14 cellular contexts compared by ENCODE assay signal in genomic region chr2:134224005-134224404, GRCh38. TPM values are rescaled to one million over a fixed set of nuclear protein-coding genes. Genes with fewer than 3 reads are reported as not detected.
DNase-seq lines count a peak whose midpoint lies in the region; TF ChIP-seq lines count a peak whose summit lies in the region.
"Had no signal": no experiment of that assay in that cellular context is flagged by ENCODE, and none has a peak within 500 bp of the region (broad histone marks: within the 10 kb centered on the region; RNA-seq: fewer than 3 reads in every experiment).

No MANE protein-coding gene starts in this region.

- H3F3A ChIP-seq in smooth muscle cell (ENCODE audit: low read depth), result no peaks in the 10 kb centered on the region

- H3K27me3 ChIP-seq in smooth muscle cell (ENCODE audit: low read depth), result no peaks in the 10 kb centered on the region

- no peaks in the 10 kb centered on the region for H3K27me3 Mint-ChIP-seq in activated naive CD4-positive, alpha-beta T cell treated with anti-CD3 and anti-CD28 coated beads, Interleukin-2, amount 50 U/mL, for 24 hours
- peaks cover 2% of the 10 kb centered on the region for H3K27me3 Mint-ChIP-seq in endothelial cell (ENCODE audit: unreplicated experiment)

- H3K4me3 ChIP-seq in smooth muscle cell, result no peak overlapping the region

- H3K27ac Mint-ChIP-seq in activated naive CD4-positive, alpha-beta T cell treated with anti-CD3 and anti-CD28 coated beads, Interleukin-2, amount 50 U/mL, for 24 hours, result peak overlapping the region; percentile 41
- peak overlapping the region; percentile 38 for H3K27ac Mint-ChIP-seq in endothelial cell (ENCODE audit: unreplicated experiment)

- WGBS in smooth muscle cell (ENCODE audit: low lambda C conversion rate), result 37% methylated on average over 3 of the region's 3 CpGs

- no peak overlapping the region for H3K27ac ChIP-seq in smooth muscle cell (ENCODE audit: low read depth)

- no peaks in the 10 kb centered on the region for H3K36me3 Mint-ChIP-seq in activated naive CD4-positive, alpha-beta T cell treated with anti-CD3 and anti-CD28 coated beads, Interleukin-2, amount 50 U/mL, for 24 hours
- H3K36me3 Mint-ChIP-seq in endothelial cell (ENCODE audit: low read depth, unreplicated experiment), result peaks cover 6% of the 10 kb centered on the region

- H3K4me2 ChIP-seq in smooth muscle cell, result peak overlapping the region; percentile 7

- no peak overlapping the region for H3K4me3 Mint-ChIP-seq in activated naive CD4-positive, alpha-beta T cell treated with anti-CD3 and anti-CD28 coated beads, Interleukin-2, amount 50 U/mL, for 24 hours
- no peak overlapping the region for H3K4me3 Mint-ChIP-seq in endothelial cell (ENCODE audit: unreplicated experiment)

- no peak for DNase-seq in activated naive CD4-positive, alpha-beta T cell (lab: John Stamatoyannopoulos, UW)
- DNase-seq in M059J (ENCODE audit: low read depth), result peak; percentile 36
- no peak for DNase-seq in endothelial cell (ENCODE audit: low spot score)
- no peak for DNase-seq in smooth muscle cell (lab: John Stamatoyannopoulos, UW; ENCODE audit: unreplicated experiment)
- no peak for DNase-seq in COLO829 (ENCODE audit: low spot score)
- DNase-seq in effector CD8-positive, alpha-beta T cell (lab: John Stamatoyannopoulos, UW), result no peak
- no peak for DNase-seq in T-helper 9 cell
- DNase-seq: Caco-2, DMS153, NCI-H187, NCI-H345, NCI-H526 treated with DMSO at 0.1 percent for 48 hours, SHP77 had no signal

- H3K9me3 ChIP-seq in smooth muscle cell (replicated peaks; ENCODE audit: low read depth), result no peaks in the 10 kb centered on the region

- H3K9me3 Mint-ChIP-seq in activated naive CD4-positive, alpha-beta T cell treated with anti-CD3 and anti-CD28 coated beads, Interleukin-2, amount 50 U/mL, for 24 hours, result no peaks in the 10 kb centered on the region
- H3K9me3 Mint-ChIP-seq in endothelial cell (ENCODE audit: unreplicated experiment), result no peaks in the 10 kb centered on the region

- TF ChIP-seq CTCF in endothelial cell (IDR thresholded peaks at IDR 0.05; ENCODE audit: unreplicated experiment) (no peak), smooth muscle cell (IDR thresholded peaks at IDR 0.05; ENCODE audit: borderline replicate concordance, insufficient read depth, poor library complexity, severe bottlenecking) (no peak)

- H3K79me2 ChIP-seq in smooth muscle cell (ENCODE audit: low read depth), result peaks cover 9% of the 10 kb centered on the region

- no peak overlapping the region for H3K9ac ChIP-seq in smooth muscle cell (ENCODE audit: low read depth)

- no peaks in the 10 kb centered on the region for H3K36me3 ChIP-seq in smooth muscle cell (ENCODE audit: low read depth)

- peaks cover 24% of the 10 kb centered on the region for H3K4me1 ChIP-seq in smooth muscle cell (ENCODE audit: low read depth)
- H3K4me1 ChIP-seq: Caco-2 had no signal

- H2AFZ ChIP-seq in smooth muscle cell (ENCODE audit: low read depth), result no peak overlapping the region

- H3K4me1 Mint-ChIP-seq in activated naive CD4-positive, alpha-beta T cell treated with anti-CD3 and anti-CD28 coated beads, Interleukin-2, amount 50 U/mL, for 24 hours, result peaks cover 68% of the 10 kb centered on the region
- peaks cover 68% of the 10 kb centered on the region for H3K4me1 Mint-ChIP-seq in endothelial cell (ENCODE audit: unreplicated experiment)

- H4K20me1 ChIP-seq in smooth muscle cell (ENCODE audit: low read depth), result peaks cover 56% of the 10 kb centered on the region

RNA-seq across cellular contexts. Expression of gene MGAT5, which starts 29.9 kb away (rescaled TPM):
- 12.1 and 21.2 TPM in 2 replicates for total RNA-seq in M059J (2014; rRNA removed; shearing (Covaris generic))
- total RNA-seq in endothelial cell (ENCODE audit: unreplicated experiment) (124 TPM), smooth muscle cell (33.8 and 49.1 TPM in 2 replicates)
- 4.5 and 5.0 TPM in 2 replicates for polyA plus RNA-seq in smooth muscle cell
